In the genomic region with DNA sequence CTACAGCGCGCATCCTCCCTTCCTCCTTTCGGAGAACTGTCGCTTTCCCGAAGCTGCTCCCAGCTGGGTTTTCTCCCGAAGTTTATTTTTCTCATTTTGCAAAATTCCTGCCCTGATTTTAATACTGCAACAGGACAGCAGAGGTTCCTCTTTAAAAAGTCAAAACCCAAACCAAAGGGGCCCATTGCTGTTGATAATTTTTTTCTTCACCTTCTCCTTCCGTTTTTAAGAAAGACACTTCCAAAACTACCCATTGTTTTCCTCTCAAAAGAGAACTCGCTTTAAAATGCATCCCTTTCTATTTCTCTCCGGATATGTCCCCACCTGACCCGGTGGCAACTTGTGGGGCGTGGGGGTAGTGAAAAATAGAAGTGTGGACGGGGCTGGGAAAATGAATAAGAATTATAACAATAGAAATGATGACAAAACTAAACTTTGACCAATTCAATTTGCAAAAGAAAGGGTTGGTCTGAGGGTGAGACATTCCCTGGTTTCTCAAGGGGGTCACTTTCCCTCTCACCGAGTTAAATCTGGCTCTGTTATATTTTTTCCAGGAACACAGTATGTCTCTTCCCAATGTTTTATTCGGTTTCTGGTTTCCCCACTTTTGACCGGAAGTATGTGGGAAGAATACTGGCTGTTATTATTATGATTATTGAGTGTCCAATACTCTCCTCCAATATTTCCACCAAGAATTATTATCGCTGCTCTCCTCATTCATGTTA, we compare ENCODE assay signal across 13 cellular contexts. TPM values are rescaled to one million over a fixed set of nuclear protein-coding genes. Genes with fewer than 3 reads are reported as not detected.
DNase-seq lines count a peak whose midpoint lies in the region; ATAC-seq and TF ChIP-seq lines count a peak whose summit lies in the region.
"Had no signal": no experiment of that assay in that cellular context is flagged by ENCODE, and none has a peak within 500 bp of the region (broad histone marks: within the 10 kb centered on the region; RNA-seq: fewer than 3 reads in every experiment).

No MANE protein-coding gene starts in this region.

- no peak overlapping the region for H3K27ac Mint-ChIP-seq in effector memory CD8-positive, alpha-beta T cell
- H3K27ac Mint-ChIP-seq: CD4-positive, alpha-beta T cell; immature natural killer cell had no signal

- no peaks in the 10 kb centered on the region for H3K9me3 ChIP-seq in left ventricle myocardium inferior (replicated peaks)
- H3K9me3 ChIP-seq in muscle layer of duodenum (ENCODE audit: control insufficient read depth in 1 of 2, low read length in 2 of 2) = peaks cover 0 to 3% of the 10 kb centered on the region in 2 donors
- no peaks in the 10 kb centered on the region for H3K9me3 ChIP-seq in upper lobe of right lung

- H3K4me3 ChIP-seq in left ventricle myocardium inferior (peak overlapping the region; percentile 82), muscle layer of duodenum (ENCODE audit: low read depth in 1 of 2, low read length in 2 of 2) (peak overlapping the region; percentile 60 to 65), upper lobe of right lung (peak overlapping the region; percentile 55)

- ATAC-seq in Right ventricle myocardium superior (ENCODE audit: poor library complexity) (no peak), upper lobe of right lung (no peak), HG03565 (IDR thresholded peaks at IDR 0.05; ENCODE audit: unreplicated experiment) (no peak)
- ATAC-seq in effector memory CD8-positive, alpha-beta T cell (replicated peaks) = no peak

- H3K9me3 Mint-ChIP-seq in effector memory CD8-positive, alpha-beta T cell = peaks cover 0 to 2% of the 10 kb centered on the region in 2 donors
- H3K9me3 Mint-ChIP-seq: CD4-positive, alpha-beta T cell; neural crest cell had no signal

- intact Hi-C loops in left ventricle myocardium inferior (cut with micrococcal nuclease) (no loop called here), Right ventricle myocardium superior (cut with DNase I) (no loop called here), upper lobe of right lung (cut with DNase I) (no loop called here)

- TF ChIP-seq CTCF in left ventricle myocardium inferior (IDR thresholded peaks at IDR 0.05; ENCODE audit: borderline replicate concordance) = no peak
- no peak for TF ChIP-seq CTCF in upper lobe of right lung (IDR thresholded peaks at IDR 0.05)

- H3K4me3 Mint-ChIP-seq in effector memory CD8-positive, alpha-beta T cell = peak overlapping the region; percentile 8 to 13
- H3K4me3 Mint-ChIP-seq: CD4-positive, alpha-beta T cell; neural crest cell had no signal

- peaks cover 3% of the 10 kb centered on the region for H3K36me3 Mint-ChIP-seq in effector memory CD8-positive, alpha-beta T cell (ENCODE audit: insufficient read depth)

- peaks cover 2 to 5% of the 10 kb centered on the region in 2 donors for H3K4me1 Mint-ChIP-seq in effector memory CD8-positive, alpha-beta T cell (ENCODE audit: low read depth in 2 of 2)
- H3K4me1 Mint-ChIP-seq: immature natural killer cell, neural crest cell had no signal

- H3K27me3 ChIP-seq in left ventricle myocardium inferior (ENCODE audit: low read depth) (peaks cover 82% of the 10 kb centered on the region), muscle layer of duodenum (ENCODE audit: low read depth, low read length) (peaks cover 83% of the 10 kb centered on the region), upper lobe of right lung (peaks cover 91% of the 10 kb centered on the region)

- no peak for DNase-seq in left ventricle myocardium inferior
- DNase-seq in Right ventricle myocardium superior = no peak
- DNase-seq in effector memory CD8-positive, alpha-beta T cell = no peak
- no peak for DNase-seq in upper lobe of right lung
- no peak for DNase-seq in mesenteric fat pad (ENCODE audit: low spot score)
- DNase-seq in SW 1271 (lab: John Stamatoyannopoulos, UW) = no peak
- DNase-seq: CD4-positive, alpha-beta T cell; immature natural killer cell; NCI-H2171 treated with DMSO at 0.1 percent for 48 hours; stimulated activated CD8-positive, alpha-beta memory T cell treated with anti-CD3 and anti-CD28 coated beads, Interleukin-4, amount 100 ng/mL, for 48 hours had no signal

- H3K27ac ChIP-seq in left ventricle myocardium inferior (replicated peaks) (peak overlapping the region; percentile 94), muscle layer of duodenum (ENCODE audit: low read length) (no peak overlapping the region), upper lobe of right lung (peak overlapping the region; percentile 79)

- no peaks in the 10 kb centered on the region for H3K36me3 ChIP-seq in left ventricle myocardium inferior
- H3K36me3 ChIP-seq in muscle layer of duodenum (ENCODE audit: control insufficient read depth in 1 of 2, insufficient read depth in 2 of 2, low read length in 2 of 2) = no peaks in the 10 kb centered on the region
- no peaks in the 10 kb centered on the region for H3K36me3 ChIP-seq in upper lobe of right lung

- H3K27me3 Mint-ChIP-seq in effector memory CD8-positive, alpha-beta T cell = peaks cover 90 to 100% of the 10 kb centered on the region in 2 donors

- H3K4me1 ChIP-seq in left ventricle myocardium inferior = peaks cover 46% of the 10 kb centered on the region
- peaks cover 0 to 26% of the 10 kb centered on the region in 2 donors for H3K4me1 ChIP-seq in muscle layer of duodenum (ENCODE audit: control insufficient read depth in 1 of 2, insufficient read depth in 2 of 2, low read length in 2 of 2)
- H3K4me1 ChIP-seq in upper lobe of right lung = no peaks in the 10 kb centered on the region

RNA-seq across cellular contexts. Expression of a gene that starts 4.0 kb away (rescaled TPM):
- 75.1 TPM for total RNA-seq in left ventricle myocardium inferior
- total RNA-seq in Right ventricle myocardium superior = 66.6 TPM
- total RNA-seq in upper lobe of right lung = 22.3 TPM
- not detected for total RNA-seq in mesenteric fat pad
- total RNA-seq: CD4-positive, alpha-beta T cell; neural crest cell had no signal

Comparison
In these comparisons a context has a peak if more than half of its experiments do, and no peak if none do; other contexts are left out.
1. RNA of a gene that starts 4.0 kb away (total RNA-seq): 75.1 TPM in left ventricle myocardium inferior (single experiment), 66.6 TPM in Right ventricle myocardium superior (single experiment) and 22.3 TPM in upper lobe of right lung (single experiment); not detected in mesenteric fat pad (single experiment); every median in the first group is over 10 times any median in the second.
2. Peak in every context shown above with its lines, with median percentiles within 50 percentile points of each other: H3K4me3 ChIP-seq.